In the genomic region with DNA sequence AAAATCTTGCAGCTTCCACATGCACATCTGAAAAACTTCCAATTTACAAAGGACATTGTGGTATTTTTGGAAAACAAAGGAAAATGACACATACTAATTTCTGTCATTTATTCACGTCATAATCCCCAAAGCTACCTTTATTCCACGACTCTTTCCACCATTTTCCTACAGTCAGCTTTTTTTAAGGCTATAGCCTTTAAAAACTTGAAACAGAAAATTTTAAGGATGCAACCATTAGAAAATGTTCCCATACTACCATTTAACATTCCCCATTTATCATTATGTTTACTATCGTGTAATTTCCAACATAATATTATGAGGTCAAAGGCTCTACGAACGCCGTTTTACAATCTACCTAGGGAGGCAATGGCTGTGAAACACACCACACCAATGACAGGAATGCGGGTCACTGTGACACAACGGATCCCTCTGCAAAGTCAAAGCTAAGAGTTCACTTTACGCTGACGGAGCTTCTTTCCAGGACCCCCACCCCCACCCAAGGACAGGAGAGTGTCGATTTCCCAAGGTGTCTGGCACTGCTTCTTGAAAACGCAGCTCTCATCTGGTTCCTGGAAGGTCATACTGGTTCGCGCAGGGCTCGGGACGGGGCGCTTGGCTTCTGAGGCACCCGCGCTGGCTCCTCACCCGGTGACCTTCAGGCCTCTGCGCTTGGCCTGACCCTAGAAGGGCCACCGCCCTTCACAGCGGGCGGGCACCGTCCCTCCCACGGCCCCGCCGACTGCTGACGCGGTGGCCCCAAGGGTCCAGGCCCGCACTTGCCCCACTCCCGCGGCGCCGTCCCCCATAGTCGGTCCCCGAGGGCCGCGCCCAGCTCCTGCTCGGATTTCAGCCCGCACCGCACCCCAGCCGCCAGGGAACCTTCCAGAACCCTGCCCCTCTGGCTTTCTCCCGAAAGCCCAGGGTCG, we compare ENCODE assay signal across 8 cellular contexts. TPM values are rescaled to one million over a fixed set of nuclear protein-coding genes. Genes with fewer than 3 reads are reported as not detected.
DNase-seq lines count a peak whose midpoint lies in the region; ATAC-seq and TF ChIP-seq lines count a peak whose summit lies in the region.

No MANE protein-coding gene starts in this region.

- peak overlapping the region; percentile 79 for H2AFZ ChIP-seq in osteoblast (ENCODE audit: low read length)

- peak overlapping the region; percentile 22 for H3K27ac Mint-ChIP-seq in activated T-helper 2 cell treated with anti-CD3 and anti-CD28 coated beads, Interferon-gamma antibody, Interleukin-2, Interleukin-4, amounts not matched to agents 10 μg/mL and 5 μg/mL and 100 μg/mL, durations not matched to agents 14 hours and 24 hours and 36 hours

- H3K36me3 ChIP-seq in BJ (ENCODE audit: control insufficient read depth, insufficient read depth, low read length) (no peaks in the 10 kb centered on the region), osteoblast (ENCODE audit: insufficient read depth, low read length) (no peaks in the 10 kb centered on the region)

- peaks cover 3% of the 10 kb centered on the region for H3K9me3 Mint-ChIP-seq in activated T-helper 2 cell treated with anti-CD3 and anti-CD28 coated beads, Interferon-gamma antibody, Interleukin-2, Interleukin-4, amounts not matched to agents 10 μg/mL and 5 μg/mL and 100 μg/mL, durations not matched to agents 14 hours and 24 hours and 36 hours

- H3K9me3 ChIP-seq in osteoblast (ENCODE audit: low read depth, low read length), result no peaks in the 10 kb centered on the region

- H3K36me3 Mint-ChIP-seq in activated T-helper 2 cell treated with anti-CD3 and anti-CD28 coated beads, Interferon-gamma antibody, Interleukin-2, Interleukin-4, amounts not matched to agents 10 μg/mL and 5 μg/mL and 100 μg/mL, durations not matched to agents 14 hours and 24 hours and 36 hours (ENCODE audit: low read depth), result peaks cover 4% of the 10 kb centered on the region

- ATAC-seq in GM19324 (IDR thresholded peaks at IDR 0.05; ENCODE audit: low FRiP score, unreplicated experiment), result peak; percentile 33
- ATAC-seq in HG03439 (IDR thresholded peaks at IDR 0.05; ENCODE audit: unreplicated experiment), result peak; percentile 36

- DNase-seq in BJ (ENCODE audit: low read depth), result no peak
- DNase-seq in activated T-helper 2 cell treated with anti-CD3 and anti-CD28 coated beads, Interferon-gamma antibody, Interleukin-2, Interleukin-4, amounts not matched to agents 10 μg/mL and 5 μg/mL and 100 μg/mL, durations not matched to agents 14 hours and 24 hours and 36 hours (ENCODE audit: low spot score), result no peak
- peak in 37 of 42 donors; percentile 14 to 79 (median 56) for DNase-seq in head of caudate nucleus
- DNase-seq in osteoblast (ENCODE audit: insufficient read length, low spot score, missing footprints), result peak; percentile 81
- no peak for DNase-seq in NCI-H510A treated with DMSO at 0.1 percent for 48 hours (lab: John Stamatoyannopoulos, UW)
- DNase-seq in activated CD8-positive, alpha-beta memory T cell treated with anti-CD3 and anti-CD28 coated beads, Interleukin-2, amount 50 U/mL, for 4 hours, result no peak

- TF ChIP-seq CTCF in BJ (IDR thresholded peaks at IDR 0.05; ENCODE audit: insufficient read depth, low read depth, low read length) (no peak), osteoblast (IDR thresholded peaks at IDR 0.05; ENCODE audit: extremely low read depth, low read depth, low read length) (no peak)

- H3K4me1 Mint-ChIP-seq in activated T-helper 2 cell treated with anti-CD3 and anti-CD28 coated beads, Interferon-gamma antibody, Interleukin-2, Interleukin-4, amounts not matched to agents 10 μg/mL and 5 μg/mL and 100 μg/mL, durations not matched to agents 14 hours and 24 hours and 36 hours (ENCODE audit: low read depth), result peaks cover 9% of the 10 kb centered on the region

- H3K4me3 Mint-ChIP-seq in activated T-helper 2 cell treated with anti-CD3 and anti-CD28 coated beads, Interferon-gamma antibody, Interleukin-2, Interleukin-4, amounts not matched to agents 10 μg/mL and 5 μg/mL and 100 μg/mL, durations not matched to agents 14 hours and 24 hours and 36 hours (ENCODE audit: low read depth), result peak overlapping the region; percentile 66

- intact Hi-C loops in activated T-helper 2 cell treated with anti-CD3 and anti-CD28 coated beads, Interferon-gamma antibody, Interleukin-2, Interleukin-4, amounts not matched to agents 10 μg/mL and 5 μg/mL and 100 μg/mL, durations not matched to agents 14 hours and 24 hours and 36 hours (cut with micrococcal nuclease), result no loop called here
- intact Hi-C loops in head of caudate nucleus (cut with DNase I), result no loop called here

- H3K4me2 ChIP-seq in osteoblast (ENCODE audit: insufficient read depth, low read length), result peak overlapping the region; percentile 86

- H3K79me2 ChIP-seq in osteoblast (ENCODE audit: insufficient read depth, low read length), result no peaks in the 10 kb centered on the region

- CTCF ChIA-PET in BJ (lab: Yijun Ruan, JAX), result interaction anchor here (0.6 to 2.5 kb wide), 5 partner anchors 10 to 107 kb away, joined by 3 to 10 read pairs (median 3); no protein-coding TSS in a partner anchor

- H3K27me3 Mint-ChIP-seq in activated T-helper 2 cell treated with anti-CD3 and anti-CD28 coated beads, Interferon-gamma antibody, Interleukin-2, Interleukin-4, amounts not matched to agents 10 μg/mL and 5 μg/mL and 100 μg/mL, durations not matched to agents 14 hours and 24 hours and 36 hours (ENCODE audit: low read depth), result peaks cover 39% of the 10 kb centered on the region

- no peaks in the 10 kb centered on the region for H4K20me1 ChIP-seq in osteoblast (ENCODE audit: insufficient read depth, low read length)

- POLR2A ChIA-PET in BJ (lab: Charles Lee), result interaction anchor here (0.6 to 0.7 kb wide), 3 partner anchors 47 to 619 kb away, joined by 3 to 20 read pairs (median 16); no protein-coding TSS in a partner anchor

- H3K4me3 ChIP-seq in BJ (ENCODE audit: low read depth, low read length), result peak overlapping the region; percentile 76
- H3K4me3 ChIP-seq in osteoblast (ENCODE audit: insufficient read depth, low read length), result peak overlapping the region; percentile 76

- peak overlapping the region; percentile 78 for H3K27ac ChIP-seq in osteoblast (ENCODE audit: low read depth, low read length)

- peaks cover 2% of the 10 kb centered on the region; the same call in 1 of the 2 replicates for H3K27me3 ChIP-seq in BJ (ENCODE audit: control insufficient read depth, insufficient read depth, low read length)
- peaks cover 9% of the 10 kb centered on the region for H3K27me3 ChIP-seq in osteoblast (ENCODE audit: insufficient read depth, low read length)

- peaks cover 20% of the 10 kb centered on the region for H3K4me1 ChIP-seq in osteoblast (ENCODE audit: insufficient read depth, low read length)

RNA-seq across cellular contexts. Expression of a gene that starts 50.6 kb away (rescaled TPM):
- 4.5 and 5.6 TPM in 2 replicates for polyA plus RNA-seq in BJ (2011; rRNA removed)
- polyA minus RNA-seq in BJ (2011; rRNA and poly(A)+ RNA removed), result 13.0 and 13.7 TPM in 2 replicates
- 17.9 and 23.9 TPM in 2 replicates for total RNA-seq in activated T-helper 2 cell treated with anti-CD3 and anti-CD28 coated beads, Interferon-gamma antibody, Interleukin-2, Interleukin-4, amounts not matched to agents 10 μg/mL and 5 μg/mL and 100 μg/mL, durations not matched to agents 14 hours and 24 hours and 36 hours
- total RNA-seq in osteoblast, result 3.2 and 3.6 TPM in 2 replicates

Comparison
In these comparisons a context has a peak if more than half of its experiments do, and no peak if none do; other contexts are left out.
1. DNase-seq: peak in head of caudate nucleus (37 of 42) and osteoblast (single experiment); none in BJ (single experiment), activated T-helper 2 cell treated with anti-CD3 and anti-CD28 coated beads, Interferon-gamma antibody, Interleukin-2, Interleukin-4, amounts not matched to agents 10 μg/mL and 5 μg/mL and 100 μg/mL, durations not matched to agents 14 hours and 24 hours and 36 hours (single experiment), NCI-H510A treated with DMSO at 0.1 percent for 48 hours (single experiment) and activated CD8-positive, alpha-beta memory T cell treated with anti-CD3 and anti-CD28 coated beads, Interleukin-2, amount 50 U/mL, for 4 hours (single experiment).